In genomic region chr7:88169717-88170320, GRCh38 we compare ENCODE assay signal across 8 cellular contexts. TPM values are rescaled to one million over a fixed set of nuclear protein-coding genes. Genes with fewer than 3 reads are reported as not detected.
DNase-seq lines count a peak whose midpoint lies in the region; ATAC-seq and TF ChIP-seq lines count a peak whose summit lies in the region.

No MANE protein-coding gene starts in this region.

- no peaks in the 10 kb centered on the region for H3K36me3 ChIP-seq in IMR-90 (ENCODE audit: control insufficient read depth, insufficient read depth, low read length)
- H3K36me3 ChIP-seq in WERI-Rb-1, result no peaks in the 10 kb centered on the region
- no peaks in the 10 kb centered on the region for H3K36me3 ChIP-seq in effector memory CD4-positive, alpha-beta T cell (ENCODE audit: control insufficient read depth, insufficient read depth, low read length)

- H3K23ac ChIP-seq in IMR-90 (ENCODE audit: low read depth, low read length), result no peak overlapping the region

- no peaks in the 10 kb centered on the region for H4K20me1 ChIP-seq in IMR-90 (ENCODE audit: insufficient read depth, low read length)

- peak; percentile 16 for TF ChIP-seq RAD21 in IMR-90 (IDR thresholded peaks at IDR 0.05; ENCODE audit: low read length)

- H4K8ac ChIP-seq in IMR-90 (ENCODE audit: low read depth in 2 of 2, low read length in 2 of 2), result no peak overlapping the region

- CTCF ChIA-PET in IMR-90 (lab: Yijun Ruan, JAX), result interaction anchor here (0.6 to 1.1 kb wide), 4 partner anchors 17 to 833 kb away, joined by 3 read pairs; no protein-coding TSS in a partner anchor

- WGBS in IMR-90 (ENCODE audit: extremely low coverage in 2 of 2, insufficient read length in 1 of 2), 2 experiments, result no CpG with 5 or more reads among the region's 1 CpG

- no peak overlapping the region for H4K91ac ChIP-seq in IMR-90 (ENCODE audit: insufficient read depth, low read depth, low read length)

- H3K79me1 ChIP-seq in IMR-90 (ENCODE audit: low read depth in 1 of 2, low read length in 2 of 2), result no peaks in the 10 kb centered on the region

- H3K9me3 ChIP-seq in IMR-90 (ENCODE audit: control insufficient read depth, insufficient read depth, low read length), result no peaks in the 10 kb centered on the region
- H3K9me3 ChIP-seq in WERI-Rb-1 (ENCODE audit: severe bottlenecking), result no peaks in the 10 kb centered on the region
- H3K9me3 ChIP-seq in effector memory CD4-positive, alpha-beta T cell (ENCODE audit: control insufficient read depth, low read length), result no peaks in the 10 kb centered on the region

- no peak overlapping the region for H2AK9ac ChIP-seq in IMR-90 (replicated peaks; ENCODE audit: low read depth, low read length, poor library complexity)

- no peak overlapping the region for H2AK5ac ChIP-seq in IMR-90 (ENCODE audit: low read depth, low read length)

- no peaks in the 10 kb centered on the region for H3K4me1 ChIP-seq in IMR-90 (ENCODE audit: control insufficient read depth, insufficient read depth, low read length)
- no peaks in the 10 kb centered on the region for H3K4me1 ChIP-seq in effector memory CD4-positive, alpha-beta T cell (ENCODE audit: control insufficient read depth, insufficient read depth, low read length, poor library complexity, severe bottlenecking)

- no peak overlapping the region for H2BK5ac ChIP-seq in IMR-90 (ENCODE audit: low read depth, low read length, poor library complexity, severe bottlenecking)

- intact Hi-C loops in IMR-90 (cut with micrococcal nuclease), result loop anchor here (2.0 to 10.0 kb wide), 2 partner anchors 375 to 663 kb away; no protein-coding TSS in a partner anchor

- H3K27ac ChIP-seq in IMR-90 (ENCODE audit: insufficient read depth, low read length) (no peak overlapping the region), WERI-Rb-1 (no peak overlapping the region)
- H3K27ac ChIP-seq in effector memory CD4-positive, alpha-beta T cell (ENCODE audit: insufficient read depth, low read length, poor library complexity, severe bottlenecking), result no peak overlapping the region

- no peak overlapping the region for H2BK120ac ChIP-seq in IMR-90 (ENCODE audit: low read depth, low read length)

- TF ChIP-seq POLR2A in IMR-90 (IDR thresholded peaks at IDR 0.05; ENCODE audit: low read depth, low read length), result no peak

- H3K4me3 ChIP-seq in IMR-90 (ENCODE audit: insufficient read depth, low read depth, low read length) (no peak overlapping the region), WERI-Rb-1 (ENCODE audit: low read depth, low read length) (no peak overlapping the region)
- H3K4me3 ChIP-seq in effector memory CD4-positive, alpha-beta T cell (ENCODE audit: insufficient read depth, low read depth, low read length, poor library complexity, severe bottlenecking), result no peak overlapping the region

- TF ChIP-seq CTCF in IMR-90 (conservative IDR thresholded peaks at IDR 0.05; ENCODE audit: low read depth, low read length), result peak; percentile 52
- 0 out of 2 replicates have a peak, but pooled peaks have one; percentile 29 for TF ChIP-seq CTCF in WERI-Rb-1 (IDR thresholded peaks at IDR 0.05; ENCODE audit: low read depth, low read length)

- H3K27me3 ChIP-seq in IMR-90 (ENCODE audit: control insufficient read depth, insufficient read depth, low read length), result no peaks in the 10 kb centered on the region
- no peaks in the 10 kb centered on the region for H3K27me3 ChIP-seq in WERI-Rb-1 (ENCODE audit: insufficient read depth, low read depth, severe bottlenecking)
- H3K27me3 ChIP-seq in effector memory CD4-positive, alpha-beta T cell (replicated peaks; ENCODE audit: control insufficient read depth, insufficient read depth, low read length, poor library complexity, severe bottlenecking), result no peaks in the 10 kb centered on the region

- H3K9me1 ChIP-seq in IMR-90 (ENCODE audit: insufficient read depth, low read length), result no peaks in the 10 kb centered on the region

- in situ Hi-C loops in IMR-90 (cut with MboI; ENCODE audit: low sequenced_read_pairs), result no loop called here

- H3K56ac ChIP-seq in IMR-90 (ENCODE audit: extremely low read depth, insufficient read depth, low read length), result no peak overlapping the region

- no peak overlapping the region for H4K5ac ChIP-seq in IMR-90 (ENCODE audit: low read depth, low read length)

- H2AFZ ChIP-seq in IMR-90 (replicated peaks; ENCODE audit: low read length, poor library complexity), result no peak overlapping the region

- no peak overlapping the region for H3K4me2 ChIP-seq in IMR-90 (ENCODE audit: low read depth, low read length)

- dilution Hi-C loops in IMR-90 (cut with HindIII; ENCODE audit: low sequenced_read_pairs, unreplicated experiment), result no loop called here

- H3K18ac ChIP-seq in IMR-90 (ENCODE audit: low read depth, low read length), result no peak overlapping the region

- no peak overlapping the region for H3K9ac ChIP-seq in IMR-90 (ENCODE audit: low read depth, low read length)

- H2BK20ac ChIP-seq in IMR-90 (ENCODE audit: low read depth, low read length), result no peak overlapping the region

- H3K14ac ChIP-seq in IMR-90 (replicated peaks; ENCODE audit: low read depth, low read length), result no peak overlapping the region

- ATAC-seq in IMR-90 (ENCODE audit: low read depth) (peak; percentile 29; the same call in 1 of the 2 replicates), HG03439 (IDR thresholded peaks at IDR 0.05; ENCODE audit: unreplicated experiment) (no peak)

- DNase-seq in NCI-H748 (lab: John Stamatoyannopoulos, UW; ENCODE audit: unreplicated experiment) (peak; percentile 22), NCI-H748 treated with DMSO at 0.1 percent for 48 hours (lab: John Stamatoyannopoulos, UW) (no peak), IMR-90 (peak; percentile 5), WERI-Rb-1 (no peak), kidney glomerular epithelial cell (lab: John Stamatoyannopoulos, UW) (peak; percentile 18), NCI-H146 (lab: John Stamatoyannopoulos, UW) (no peak)
- no peak for DNase-seq in effector memory CD4-positive, alpha-beta T cell

- no peak overlapping the region for H3K4ac ChIP-seq in IMR-90 (ENCODE audit: low read depth, low read length)

- no peak overlapping the region for H2BK15ac ChIP-seq in IMR-90 (ENCODE audit: low read depth, low read length)

- BruUV-seq in IMR-90 (replicated peaks; lab: Mats Ljungman, UMichigan), result no TSS peak

- POLR2A ChIA-PET in IMR-90 (lab: Charles Lee; ENCODE audit: unreplicated experiment), result no interaction called here

TF ChIP-seq in IMR-90, 13 proteins besides CTCF, POLR2A, EP300 and RAD21:
- TF ChIP-seq CEBPB (IDR thresholded peaks at IDR 0.05; ENCODE audit: low read depth, low read length) (no peak), RFX5 (IDR thresholded peaks at IDR 0.05; ENCODE audit: low read depth, low read length) (no peak), FOS (IDR thresholded peaks at IDR 0.05; ENCODE audit: low read depth, low read length) (no peak), NFE2L2 (IDR thresholded peaks at IDR 0.05; ENCODE audit: low read depth, low read length) (no peak), SMC3 (IDR thresholded peaks at IDR 0.05; ENCODE audit: low read depth, low read length) (no peak), MAFK (IDR thresholded peaks at IDR 0.05; ENCODE audit: low read depth, low read length) (no peak), MAZ (IDR thresholded peaks at IDR 0.05; ENCODE audit: borderline replicate concordance, low read depth, low read length) (no peak), BHLHE40 (IDR thresholded peaks at IDR 0.05; ENCODE audit: low read depth, low read length) (no peak)

RNA-seq across cellular contexts. Expression of gene SRI, which starts 50.0 kb away (rescaled TPM):
- total RNA-seq in IMR-90 (2012; rRNA removed), result 83.3 and 111 TPM in 2 replicates
- 115 and 126 TPM in 2 replicates for polyA plus RNA-seq in IMR-90 (2012; rRNA removed)
- polyA plus RNA-seq in IMR-90 (2012; cell fraction: cytosol; rRNA removed), result 17.9 and 26.0 TPM in 2 replicates
- polyA plus RNA-seq in IMR-90 (2012; cell fraction: nucleus; rRNA removed; ENCODE audit: low replicate concordance), result 7.7 and 72.2 TPM in 2 replicates

Comparison
In these comparisons a context has a peak if more than half of its experiments do, and no peak if none do; other contexts are left out.
1. DNase-seq: peak in NCI-H748 (single experiment), IMR-90 (single experiment) and kidney glomerular epithelial cell (single experiment); none in NCI-H748 treated with DMSO at 0.1 percent for 48 hours (single experiment), WERI-Rb-1 (single experiment), effector memory CD4-positive, alpha-beta T cell (0 of 3) and NCI-H146 (single experiment).